Comparison of ENCODE assay signal across 20 cellular contexts in genomic region chr19:7631577-7631976, GRCh38. TPM values are rescaled to one million over a fixed set of nuclear protein-coding genes. Genes with fewer than 3 reads are reported as not detected.
"Had no signal": no experiment of that assay in that cellular context is flagged by ENCODE, and none has a peak within 500 bp of the region (broad histone marks: within the 10 kb centered on the region; RNA-seq: fewer than 3 reads in every experiment).

No MANE protein-coding gene starts in this region.

- H3K36me3 ChIP-seq: adrenal gland, colonic mucosa, ovary had no signal

- H3K4me3 ChIP-seq: adrenal gland, colonic mucosa, ovary, sigmoid colon, testis, upper lobe of right lung had no signal

- H3K27me3 Mint-ChIP-seq: activated B cell treated with CpG ODN at 0.5 μM for 24 hours; memory B cell; natural killer cell treated with Interleukin-12 subunit alpha and Interleukin-12 subunit beta and Interleukin-15 and Interleukin-18, amount 100 ng/mL, for 72 hours had no signal

- H3K27me3 ChIP-seq: adrenal gland, colonic mucosa, ovary, testis, upper lobe of right lung had no signal

- DNase-seq: activated B cell treated with CpG ODN at 0.5 μM for 24 hours; activated CD4-positive, alpha-beta T cell treated with anti-CD3 and anti-CD28 coated beads for 48 hours; adrenal gland; caudate nucleus; colonic mucosa; esophagus squamous epithelium; hypothalamus; kidney glomerular epithelial cell; left ventricle myocardium superior; ovary; sigmoid colon; spleen; stimulated activated CD4-positive, alpha-beta T cell treated with anti-CD3 and anti-CD28 coated beads, Interleukin-1b, Interleukin-23, amount 100 ng/mL, for 48 hours; stomach; testis; upper lobe of right lung had no signal

- H3K9me3 ChIP-seq: adrenal gland, colonic mucosa, esophagus squamous epithelium, ovary, sigmoid colon, spleen, stomach, testis, upper lobe of right lung had no signal

- ATAC-seq: left ventricle myocardium superior; natural killer cell treated with Interleukin-12 subunit alpha and Interleukin-12 subunit beta and Interleukin-15 and Interleukin-18, amount 100 ng/mL, for 72 hours; upper lobe of right lung had no signal

- H3K27ac ChIP-seq: adrenal gland, colonic mucosa, esophagus squamous epithelium, ovary, sigmoid colon, spleen, stomach, testis, upper lobe of right lung had no signal

- H3K9me3 Mint-ChIP-seq: activated B cell treated with CpG ODN at 0.5 μM for 24 hours; memory B cell; natural killer cell treated with Interleukin-12 subunit alpha and Interleukin-12 subunit beta and Interleukin-15 and Interleukin-18, amount 100 ng/mL, for 72 hours; T-helper 1 cell treated with Interleukin-12 subunit alpha and Interleukin-12 subunit beta and Interleukin-4 antibody, amounts not matched to agents 30 μg/mL and 1 μg/mL, for 36 hours had no signal

- H3K27ac Mint-ChIP-seq: activated B cell treated with CpG ODN at 0.5 μM for 24 hours; memory B cell; T-helper 1 cell treated with Interleukin-12 subunit alpha and Interleukin-12 subunit beta and Interleukin-4 antibody, amounts not matched to agents 30 μg/mL and 1 μg/mL, for 36 hours had no signal

RNA-seq across cellular contexts. Expression of gene PCP2, which starts 1.9 kb away (rescaled TPM):
- total RNA-seq: sigmoid colon had no signal

RNA-seq across cellular contexts. Expression of gene CAMSAP3, which starts 35.9 kb away (rescaled TPM):
- total RNA-seq: fibroblast of villous mesenchyme had no signal
